In genomic region chr6:146857960-146858308, GRCh38 we compare ENCODE assay signal across 8 cellular contexts.
DNase-seq lines count a peak whose midpoint lies in the region; ATAC-seq, FAIRE-seq and TF ChIP-seq lines count a peak whose summit lies in the region.

No MANE protein-coding gene starts in this region.

- intact Hi-C loops in activated T-helper 2 cell treated with anti-CD3 and anti-CD28 coated beads, Interferon-gamma antibody, Interleukin-2, Interleukin-4, amounts not matched to agents 10 μg/mL and 5 μg/mL and 100 μg/mL, durations not matched to agents 14 hours and 24 hours and 36 hours (cut with micrococcal nuclease) = loop anchor here (1.0 to 10.0 kb wide), 13 partner anchors 18 to 1897 kb away; partner anchors contain the start of gene SAMD5

- peak; percentile 2 to 7 for DNase-seq in A549 (ENCODE audit: low read depth in 1 of 2, low spot score in 1 of 2)
- DNase-seq in activated naive CD8-positive, alpha-beta T cell treated with anti-CD3 and anti-CD28 coated beads for 36 hours = no peak
- DNase-seq in iPS-NIHi11 (ENCODE audit: low spot score) = peak; percentile 29
- no peak for DNase-seq in activated T-helper 2 cell treated with anti-CD3 and anti-CD28 coated beads, Interferon-gamma antibody, Interleukin-2, Interleukin-4, amounts not matched to agents 10 μg/mL and 5 μg/mL and 100 μg/mL, durations not matched to agents 14 hours and 24 hours and 36 hours (ENCODE audit: low spot score)
- DNase-seq in activated CD4-positive, alpha-beta T cell treated with anti-CD3 and anti-CD28 coated beads for 4 hours = no peak

- POLR2A ChIA-PET in A549 (lab: Yijun Ruan, JAX) = no interaction called here

- peak overlapping the region; percentile 26; the same call in 1 of the 3 replicates for H3K4me3 ChIP-seq in A549

- TF ChIP-seq POLR2A in A549 (IDR thresholded peaks at IDR 0.05; ENCODE audit: low read length) = no peak

- H3K9me3 Mint-ChIP-seq in activated naive CD8-positive, alpha-beta T cell treated with anti-CD3 and anti-CD28 coated beads for 36 hours = peaks cover 3% of the 10 kb centered on the region
- peaks cover 6% of the 10 kb centered on the region for H3K9me3 Mint-ChIP-seq in activated T-helper 2 cell treated with anti-CD3 and anti-CD28 coated beads, Interferon-gamma antibody, Interleukin-2, Interleukin-4, amounts not matched to agents 10 μg/mL and 5 μg/mL and 100 μg/mL, durations not matched to agents 14 hours and 24 hours and 36 hours

- no peak for TF ChIP-seq RAD21 in A549 (conservative IDR thresholded peaks at IDR 0.05 in 1 of 2, IDR thresholded peaks at IDR 0.05 in 1 of 2)

- no peak for TF ChIP-seq EP300 in A549 (IDR thresholded peaks at IDR 0.05)

- peaks cover 6% of the 10 kb centered on the region for H3K4me1 ChIP-seq in A549

- H3K27ac Mint-ChIP-seq in activated naive CD8-positive, alpha-beta T cell treated with anti-CD3 and anti-CD28 coated beads for 36 hours = peak overlapping the region; percentile 23
- H3K27ac Mint-ChIP-seq in activated T-helper 2 cell treated with anti-CD3 and anti-CD28 coated beads, Interferon-gamma antibody, Interleukin-2, Interleukin-4, amounts not matched to agents 10 μg/mL and 5 μg/mL and 100 μg/mL, durations not matched to agents 14 hours and 24 hours and 36 hours = no peak overlapping the region

- 66% methylated on average over 4 of the region's 4 CpGs for WGBS in A549 (ENCODE audit: missing lambda C conversion rate)

- peaks cover 3% of the 10 kb centered on the region for H3K27me3 Mint-ChIP-seq in activated naive CD8-positive, alpha-beta T cell treated with anti-CD3 and anti-CD28 coated beads for 36 hours
- no peaks in the 10 kb centered on the region for H3K27me3 Mint-ChIP-seq in activated T-helper 2 cell treated with anti-CD3 and anti-CD28 coated beads, Interferon-gamma antibody, Interleukin-2, Interleukin-4, amounts not matched to agents 10 μg/mL and 5 μg/mL and 100 μg/mL, durations not matched to agents 14 hours and 24 hours and 36 hours (ENCODE audit: low read depth)

- peak overlapping the region; percentile 78 for H3K4me2 ChIP-seq in A549

- no peak for FAIRE-seq in A549 (lab: Jason Lieb, UNC)

- CTCF ChIA-PET in A549 (lab: Yijun Ruan, JAX) = interaction anchor here (0.8 to 1.1 kb wide), 3 partner anchors 37 to 522 kb away, joined by 3 read pairs; no protein-coding TSS in a partner anchor

- peak; percentile 76 to 80 for ATAC-seq in A549
- peak; percentile 32 for ATAC-seq in GM19035 (IDR thresholded peaks at IDR 0.05; ENCODE audit: unreplicated experiment)
- peak; percentile 26 for ATAC-seq in HG03439 (IDR thresholded peaks at IDR 0.05; ENCODE audit: unreplicated experiment)

- peaks cover 5% of the 10 kb centered on the region for H3K36me3 Mint-ChIP-seq in activated naive CD8-positive, alpha-beta T cell treated with anti-CD3 and anti-CD28 coated beads for 36 hours
- no peaks in the 10 kb centered on the region for H3K36me3 Mint-ChIP-seq in activated T-helper 2 cell treated with anti-CD3 and anti-CD28 coated beads, Interferon-gamma antibody, Interleukin-2, Interleukin-4, amounts not matched to agents 10 μg/mL and 5 μg/mL and 100 μg/mL, durations not matched to agents 14 hours and 24 hours and 36 hours (ENCODE audit: low read depth)

- peak overlapping the region; percentile 67 to 88 for H3K27ac ChIP-seq in A549
- H3K27ac ChIP-seq in temporal lobe (ENCODE audit: low read depth, low read length) = peak overlapping the region; percentile 40

- no peak for TF ChIP-seq CTCF in A549 (IDR thresholded peaks at IDR 0.05)

- peaks cover 15% of the 10 kb centered on the region for H3K4me1 Mint-ChIP-seq in activated naive CD8-positive, alpha-beta T cell treated with anti-CD3 and anti-CD28 coated beads for 36 hours
- H3K4me1 Mint-ChIP-seq in activated T-helper 2 cell treated with anti-CD3 and anti-CD28 coated beads, Interferon-gamma antibody, Interleukin-2, Interleukin-4, amounts not matched to agents 10 μg/mL and 5 μg/mL and 100 μg/mL, durations not matched to agents 14 hours and 24 hours and 36 hours (ENCODE audit: low read depth) = peaks cover 28% of the 10 kb centered on the region

- H3K4me3 Mint-ChIP-seq in activated naive CD8-positive, alpha-beta T cell treated with anti-CD3 and anti-CD28 coated beads for 36 hours = peak overlapping the region; percentile 14
- no peak overlapping the region for H3K4me3 Mint-ChIP-seq in activated T-helper 2 cell treated with anti-CD3 and anti-CD28 coated beads, Interferon-gamma antibody, Interleukin-2, Interleukin-4, amounts not matched to agents 10 μg/mL and 5 μg/mL and 100 μg/mL, durations not matched to agents 14 hours and 24 hours and 36 hours (ENCODE audit: low read depth)

- H3K9me3 ChIP-seq in A549 = no peaks in the 10 kb centered on the region

TF ChIP-seq in A549, 52 proteins besides CTCF, POLR2A, EP300 and RAD21:
- TF ChIP-seq FOXS1 (CRISPR knock-in tag; IDR thresholded peaks at IDR 0.05) (no peak), GATA3 (IDR thresholded peaks at IDR 0.05; ENCODE audit: borderline replicate concordance) (no peak), FOSL2 (IDR thresholded peaks at IDR 0.05) (no peak), FOSL2 (CRISPR knock-in tag; IDR thresholded peaks at IDR 0.05) (no peak), ZFP36 (IDR thresholded peaks at IDR 0.05; ENCODE audit: borderline replicate concordance, partially characterized antibody) (no peak), RFX5 (IDR thresholded peaks at IDR 0.05) (no peak), NPAS2 (CRISPR knock-in tag; IDR thresholded peaks at IDR 0.05; ENCODE audit: borderline replicate concordance) (no peak), TFCP2L1 (CRISPR knock-in tag; IDR thresholded peaks at IDR 0.05) (no peak)
- TF ChIP-seq, protein P1, sequence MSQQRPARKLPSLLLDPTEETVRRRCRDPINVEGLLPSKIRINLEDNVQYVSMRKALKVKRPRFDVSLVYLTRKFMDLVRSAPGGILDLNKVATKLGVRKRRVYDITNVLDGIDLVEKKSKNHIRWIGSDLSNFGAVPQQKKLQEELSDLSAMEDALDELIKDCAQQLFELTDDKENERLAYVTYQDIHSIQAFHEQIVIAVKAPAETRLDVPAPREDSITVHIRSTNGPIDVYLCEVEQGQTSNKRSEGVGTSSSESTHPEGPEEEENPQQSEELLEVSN (IDR thresholded peaks at IDR 0.05; ENCODE audit: borderline replicate concordance, low read depth) = no peak

Comparison
In these comparisons a context has a peak if more than half of its experiments do, and no peak if none do; other contexts are left out.
1. ATAC-seq: peak in every context shown above with its lines; median percentile 78 in A549; 32 in GM19035; 26 in HG03439.
2. DNase-seq: peak in A549 (2 of 2) and iPS-NIHi11 (single experiment); none in activated naive CD8-positive, alpha-beta T cell treated with anti-CD3 and anti-CD28 coated beads for 36 hours (single experiment), activated T-helper 2 cell treated with anti-CD3 and anti-CD28 coated beads, Interferon-gamma antibody, Interleukin-2, Interleukin-4, amounts not matched to agents 10 μg/mL and 5 μg/mL and 100 μg/mL, durations not matched to agents 14 hours and 24 hours and 36 hours (single experiment) and activated CD4-positive, alpha-beta T cell treated with anti-CD3 and anti-CD28 coated beads for 4 hours (0 of 2).